In genomic region chr18:62131305-62131909, GRCh38 we compare ENCODE assay signal across 8 cellular contexts. TPM values are rescaled to one million over a fixed set of nuclear protein-coding genes. Genes with fewer than 3 reads are reported as not detected.
DNase-seq lines count a peak whose midpoint lies in the region; ATAC-seq and TF ChIP-seq lines count a peak whose summit lies in the region.

No MANE protein-coding gene starts in this region.

- H3K9me3 ChIP-seq in OCI-LY7 (ENCODE audit: low read length): no peaks in the 10 kb centered on the region
- no peaks in the 10 kb centered on the region for H3K9me3 ChIP-seq in tibial nerve

- H4K20me1 ChIP-seq in OCI-LY7 (ENCODE audit: insufficient read depth, low read length): no peaks in the 10 kb centered on the region

- no peaks in the 10 kb centered on the region for H3K27me3 ChIP-seq in tibial nerve

- intact Hi-C loops in OCI-LY7 (cut with micrococcal nuclease; ENCODE audit: unreplicated experiment): loop anchor here (1.0 kb wide), 1 partner anchor 495 kb away; no protein-coding TSS in a partner anchor

- DNase-seq in CD1c-positive myeloid dendritic cell (ENCODE audit: extremely low spot score) (peak; percentile 78), HK-2 (ENCODE audit: unreplicated experiment) (peak; percentile 24), OCI-LY7 (ENCODE audit: low spot score) (peak; percentile 50), fibroblast of peridontal ligament (ENCODE audit: extremely low read depth) (peak; percentile 79), omental fat pad (ENCODE audit: low spot score) (no peak), tibial nerve (ENCODE audit: low spot score in 2 of 2) (peak in 1 of 2 donors; percentile 46)
- DNase-seq in activated T-cell treated with anti-CD3 and anti-CD28 coated beads, Interleukin-2, amount 50 U/mL, for 1 hour: peak; percentile 40

- peaks cover 3% of the 10 kb centered on the region; the same call in 1 of the 2 replicates for H3K36me3 ChIP-seq in OCI-LY7 (ENCODE audit: insufficient read depth, low read length)
- no peaks in the 10 kb centered on the region for H3K36me3 ChIP-seq in tibial nerve

- ATAC-seq in GM19043 (IDR thresholded peaks at IDR 0.05; ENCODE audit: low read depth, unreplicated experiment) (peak; percentile 67), omental fat pad (ENCODE audit: low FRiP score) (peak; percentile 54)

- WGBS in tibial nerve, 2 donors: 61 to 85% methylated on average over 2 of the region's 2 CpGs

- TF ChIP-seq POLR2A in tibial nerve (IDR thresholded peaks at IDR 0.05): no peak

- TF ChIP-seq EP300 in tibial nerve (IDR thresholded peaks at IDR 0.05): no peak

- POLR2A ChIA-PET in OCI-LY7 (lab: Charles Lee): interaction anchor here (0.6 kb wide), 2 partner anchors 545 to 1511 kb away, joined by 3 read pairs; no protein-coding TSS in a partner anchor

- no peaks in the 10 kb centered on the region for H3K79me2 ChIP-seq in OCI-LY7 (ENCODE audit: insufficient read depth, low read depth, low read length)

- no peak overlapping the region for H2AFZ ChIP-seq in OCI-LY7 (ENCODE audit: low read length)

- no peak overlapping the region for H3K4me3 ChIP-seq in OCI-LY7 (ENCODE audit: low read depth, low read length, poor library complexity, severe bottlenecking)
- no peak overlapping the region for H3K4me3 ChIP-seq in tibial nerve

- no peaks in the 10 kb centered on the region for H3K4me1 ChIP-seq in OCI-LY7 (ENCODE audit: insufficient read depth, low read length, poor library complexity, severe bottlenecking)
- H3K4me1 ChIP-seq in tibial nerve: no peaks in the 10 kb centered on the region

- CTCF ChIA-PET in OCI-LY7 (lab: Charles Lee; ENCODE audit: unreplicated experiment): no interaction called here

- H3K27ac ChIP-seq in OCI-LY7 (ENCODE audit: low read depth, low read length, poor library complexity, severe bottlenecking) (no peak overlapping the region), tibial nerve (no peak overlapping the region)

- no TSS peak for BruUV-seq in OCI-LY7 (replicated peaks; lab: Mats Ljungman, UMichigan)

- no peak overlapping the region for H3K4me2 ChIP-seq in OCI-LY7 (ENCODE audit: low read length)

- TF ChIP-seq CTCF in OCI-LY7 (conservative IDR thresholded peaks at IDR 0.05; ENCODE audit: low read length): peak; percentile 88
- TF ChIP-seq CTCF in omental fat pad (IDR thresholded peaks at IDR 0.05): peak in 2 of 3 donors; percentile 55 to 84
- TF ChIP-seq CTCF in tibial nerve (IDR thresholded peaks at IDR 0.05): peak; percentile 63 to 90 (median 80)

- H3K9me2 ChIP-seq in OCI-LY7 (ENCODE audit: insufficient read depth, low read length): no peaks in the 10 kb centered on the region

RNA-seq across cellular contexts. Expression of gene PIGN, which starts 55.4 kb away (rescaled TPM):
- 9.9 and 10.9 TPM in 2 replicates for total RNA-seq in OCI-LY7 (2014; rRNA removed; shearing (Covaris generic))
- total RNA-seq in OCI-LY7 (2022) (21.6 and 23.7 TPM in 2 replicates), omental fat pad (10 to 100 TPM; 19.7 to 31.8 (median 24.8) TPM), tibial nerve (10 to 100 TPM; 24.9 to 40.0 (median 32.5) TPM)

RNA-seq across cellular contexts. Expression of gene RELCH, which starts 55.6 kb away (rescaled TPM):
- total RNA-seq in OCI-LY7 (2014; rRNA removed; shearing (Covaris generic)): 12.3 and 23.1 TPM in 2 replicates
- total RNA-seq in OCI-LY7 (2022) (21.2 and 21.9 TPM in 2 replicates), omental fat pad (10 to 100 TPM; 21.8 to 42.7 (median 29.8) TPM), tibial nerve (10 to 100 TPM; 25.8 to 54.6 (median 34.0) TPM)
